ENCODE assay signal across 23 cellular contexts in genomic region chr3:194123735-194124134, GRCh38. TPM values are rescaled to one million over a fixed set of nuclear protein-coding genes. Genes with fewer than 3 reads are reported as not detected.
"Had no signal": no experiment of that assay in that cellular context is flagged by ENCODE, and none has a peak within 500 bp of the region (broad histone marks: within the 10 kb centered on the region; RNA-seq: fewer than 3 reads in every experiment).

No MANE protein-coding gene starts in this region.

- H3K9me3 ChIP-seq: esophagus squamous epithelium, prostate gland had no signal

- ATAC-seq: activated CD8-positive, alpha-beta T cell treated with anti-CD3 and anti-CD28 coated beads, Interleukin-2, amount 10 ng/mL, durations not matched to agents 7 days and 5 days; activated T-cell treated with anti-CD3 and anti-CD28 coated beads, Interleukin-2, amount 50 U/mL, for 72 hours; left ventricle myocardium superior; right cardiac atrium had no signal

- H3K9me3 Mint-ChIP-seq: activated CD4-positive, alpha-beta T cell treated with anti-CD3 and anti-CD28 coated beads, Interleukin-2, amount 10 ng/mL, durations not matched to agents 24 days and 14 days; activated naive CD8-positive, alpha-beta T cell treated with anti-CD3 and anti-CD28 coated beads, Interleukin-2, amount 10 ng/mL, durations not matched to agents 7 days and 5 days; activated T-cell treated with anti-CD3 and anti-CD28 coated beads, Interleukin-2, amount 50 U/mL, for 72 hours; nephron progenitor cell had no signal

- H3K4me1 Mint-ChIP-seq: activated naive CD8-positive, alpha-beta T cell treated with anti-CD3 and anti-CD28 coated beads, Interleukin-2, amount 10 ng/mL, durations not matched to agents 7 days and 5 days; brain had no signal

- FAIRE-seq: endothelial cell of umbilical vein had no signal

- H3K4me3 ChIP-seq: coronary artery, esophagus squamous epithelium, prostate gland, skin epidermis had no signal

- H3K4me1 ChIP-seq: esophagus squamous epithelium, prostate gland had no signal

- H3K36me3 ChIP-seq: esophagus squamous epithelium, prostate gland had no signal

- H3K4me3 Mint-ChIP-seq: activated CD4-positive, alpha-beta T cell treated with anti-CD3 and anti-CD28 coated beads, Interleukin-2, amount 10 ng/mL, durations not matched to agents 24 days and 14 days; activated CD8-positive, alpha-beta T cell treated with anti-CD3 and anti-CD28 coated beads, Interleukin-2, amount 10 ng/mL, durations not matched to agents 7 days and 5 days; activated naive CD8-positive, alpha-beta T cell treated with anti-CD3 and anti-CD28 coated beads, Interleukin-2, amount 10 ng/mL, durations not matched to agents 7 days and 5 days; activated T-cell treated with anti-CD3 and anti-CD28 coated beads, Interleukin-2, amount 50 U/mL, for 72 hours; brain; nephron progenitor cell had no signal

- H3K27ac Mint-ChIP-seq: activated CD4-positive, alpha-beta T cell treated with anti-CD3 and anti-CD28 coated beads, Interleukin-2, amount 10 ng/mL, durations not matched to agents 24 days and 14 days; activated CD8-positive, alpha-beta T cell treated with anti-CD3 and anti-CD28 coated beads, Interleukin-2, amount 10 ng/mL, durations not matched to agents 7 days and 5 days; activated naive CD8-positive, alpha-beta T cell treated with anti-CD3 and anti-CD28 coated beads, Interleukin-2, amount 10 ng/mL, durations not matched to agents 7 days and 5 days; activated T-cell treated with anti-CD3 and anti-CD28 coated beads, Interleukin-2, amount 50 U/mL, for 72 hours; nephron progenitor cell had no signal

- H3K36me3 Mint-ChIP-seq: activated naive CD8-positive, alpha-beta T cell treated with anti-CD3 and anti-CD28 coated beads, Interleukin-2, amount 10 ng/mL, durations not matched to agents 7 days and 5 days; brain had no signal

- H3K27ac ChIP-seq: coronary artery, esophagus squamous epithelium, prostate gland, skin epidermis had no signal

- DNase-seq: activated CD4-positive, alpha-beta T cell treated with anti-CD3 and anti-CD28 coated beads, Interleukin-2, amount 10 ng/mL, durations not matched to agents 24 days and 14 days; activated CD4-positive, CD25-positive, alpha-beta regulatory T cell; activated CD8-positive, alpha-beta memory T cell treated with anti-CD3 and anti-CD28 coated beads, Interleukin-2, amount 50 U/mL, for 4 hours; activated CD8-positive, alpha-beta T cell treated with anti-CD3 and anti-CD28 coated beads, Interleukin-2, amount 10 ng/mL, durations not matched to agents 7 days and 5 days; activated naive CD8-positive, alpha-beta T cell treated with anti-CD3 and anti-CD28 coated beads, Interleukin-2, amount 10 ng/mL, durations not matched to agents 7 days and 5 days; activated T-cell treated with anti-CD3 and anti-CD28 coated beads, Interleukin-2, amount 50 U/mL, for 72 hours; central memory CD4-positive, alpha-beta T cell; effector CD8-positive, alpha-beta T cell; esophagus squamous epithelium; glutamatergic neuron; left ventricle myocardium superior; mesenchymal stem cell; nephron progenitor cell; right cardiac atrium; stimulated activated CD4-positive, alpha-beta T cell treated with anti-CD3 and anti-CD28 coated beads, Interleukin-4, amount 100 ng/mL, for 4 hours; stimulated activated CD8-positive, alpha-beta memory T cell treated with anti-CD3 and anti-CD28 coated beads, Interleukin-4, amount 100 ng/mL, for 48 hours; stimulated activated naive CD4-positive, alpha-beta T cell treated with Interleukin-2 at 50 U/mL for 16 hours; trophoblast cell had no signal

RNA-seq across cellular contexts. Expression of gene HES1, which starts 12.2 kb away (rescaled TPM):
- total RNA-seq: activated CD8-positive, alpha-beta T cell treated with anti-CD3 and anti-CD28 coated beads, Interleukin-2, amount 10 ng/mL, durations not matched to agents 7 days and 5 days; activated naive CD8-positive, alpha-beta T cell treated with anti-CD3 and anti-CD28 coated beads, Interleukin-2, amount 10 ng/mL, durations not matched to agents 7 days and 5 days had no signal
